ENCODE assay signal across 7 cellular contexts in the genomic region with DNA sequence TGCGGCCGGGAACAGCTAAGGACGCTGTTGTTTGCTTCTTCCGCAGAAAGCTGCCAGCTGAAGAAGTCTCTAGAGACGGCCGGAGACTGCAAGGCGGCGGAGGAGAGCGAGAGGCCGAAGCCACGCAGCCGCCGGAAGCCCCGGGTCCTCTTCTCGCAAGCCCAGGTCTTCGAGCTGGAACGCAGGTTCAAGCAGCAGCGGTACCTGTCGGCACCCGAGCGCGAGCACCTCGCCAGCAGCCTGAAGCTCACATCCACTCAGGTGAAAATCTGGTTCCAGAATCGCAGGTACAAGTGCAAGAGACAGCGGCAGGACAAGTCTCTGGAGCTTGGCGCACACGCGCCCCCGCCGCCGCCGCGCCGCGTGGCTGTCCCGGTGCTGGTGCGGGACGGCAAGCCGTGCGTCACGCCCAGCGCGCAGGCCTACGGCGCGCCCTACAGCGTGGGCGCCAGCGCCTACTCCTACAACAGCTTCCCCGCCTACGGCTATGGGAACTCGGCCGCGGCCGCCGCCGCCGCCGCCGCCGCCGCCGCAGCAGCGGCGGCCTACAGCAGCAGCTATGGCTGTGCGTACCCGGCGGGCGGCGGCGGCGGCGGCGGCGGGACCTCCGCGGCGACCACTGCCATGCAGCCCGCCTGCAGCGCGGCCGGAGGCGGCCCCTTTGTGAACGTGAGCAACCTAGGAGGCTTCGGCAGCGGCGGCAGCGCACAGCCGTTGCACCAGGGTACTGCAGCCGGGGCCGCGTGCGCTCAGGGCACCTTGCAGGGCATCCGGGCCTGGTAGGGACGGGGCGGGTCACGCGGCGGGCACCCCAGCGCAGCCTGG. TPM values are rescaled to one million over a fixed set of nuclear protein-coding genes. Genes with fewer than 3 reads are reported as not detected.
DNase-seq lines count a peak whose midpoint lies in the region; ATAC-seq lines count a peak whose summit lies in the region.

No MANE protein-coding gene starts in this region.

- peak overlapping the region; percentile 21 for H3K4me3 Mint-ChIP-seq in T-helper 1 cell treated with Interleukin-12 subunit alpha and Interleukin-12 subunit beta and Interleukin-4 antibody, amounts not matched to agents 30 μg/mL and 1 μg/mL, for 36 hours
- peak overlapping the region; percentile 50 for H3K4me3 Mint-ChIP-seq in stimulated activated effector memory CD8-positive, alpha-beta T cell treated with anti-CD3 and anti-CD28 coated beads, Interleukin-12 subunit alpha, Interleukin-12 subunit beta, amount 100 ng/mL, for 72 hours

- H3K27ac Mint-ChIP-seq in T-helper 1 cell treated with Interleukin-12 subunit alpha and Interleukin-12 subunit beta and Interleukin-4 antibody, amounts not matched to agents 30 μg/mL and 1 μg/mL, for 36 hours = no peak overlapping the region
- no peak overlapping the region for H3K27ac Mint-ChIP-seq in stimulated activated effector memory CD8-positive, alpha-beta T cell treated with anti-CD3 and anti-CD28 coated beads, Interleukin-12 subunit alpha, Interleukin-12 subunit beta, amount 100 ng/mL, for 72 hours

- intact Hi-C loops in right cardiac atrium (cut with DNase I) = no loop called here

- no peak overlapping the region for H3K27ac ChIP-seq in right cardiac atrium (ENCODE audit: low read length)

- H3K36me3 ChIP-seq in H7 (replicated peaks; ENCODE audit: control insufficient read depth, insufficient read depth, low read length) = no peaks in the 10 kb centered on the region

- ATAC-seq in right cardiac atrium (peak in 1 of 2 donors; percentile 41), GM18517 (IDR thresholded peaks at IDR 0.05; ENCODE audit: unreplicated experiment) (no peak)
- ATAC-seq in stimulated activated effector memory CD8-positive, alpha-beta T cell treated with anti-CD3 and anti-CD28 coated beads, Interleukin-12 subunit alpha, Interleukin-12 subunit beta, amount 100 ng/mL, for 72 hours = peak; percentile 29

- H3K27me3 ChIP-seq in H7 (ENCODE audit: control insufficient read depth, insufficient read depth, low read length) = peaks cover 100% of the 10 kb centered on the region
- H3K27me3 ChIP-seq in right cardiac atrium (ENCODE audit: control insufficient read depth, insufficient read depth) = no peaks in the 10 kb centered on the region

- H3K4me3 ChIP-seq in H7 (ENCODE audit: insufficient read depth, low read depth, low read length) = no peak overlapping the region
- H3K4me3 ChIP-seq in right cardiac atrium (ENCODE audit: low read length) = peak overlapping the region; percentile 37

- H3K36me3 Mint-ChIP-seq in T-helper 1 cell treated with Interleukin-12 subunit alpha and Interleukin-12 subunit beta and Interleukin-4 antibody, amounts not matched to agents 30 μg/mL and 1 μg/mL, for 36 hours (ENCODE audit: low read depth) = peaks cover 7% of the 10 kb centered on the region
- peaks cover 12% of the 10 kb centered on the region for H3K36me3 Mint-ChIP-seq in stimulated activated effector memory CD8-positive, alpha-beta T cell treated with anti-CD3 and anti-CD28 coated beads, Interleukin-12 subunit alpha, Interleukin-12 subunit beta, amount 100 ng/mL, for 72 hours

- peaks cover 94% of the 10 kb centered on the region for H3K27me3 Mint-ChIP-seq in T-helper 1 cell treated with Interleukin-12 subunit alpha and Interleukin-12 subunit beta and Interleukin-4 antibody, amounts not matched to agents 30 μg/mL and 1 μg/mL, for 36 hours (ENCODE audit: low read depth)

- peaks cover 3% of the 10 kb centered on the region for H3K9me3 Mint-ChIP-seq in T-helper 1 cell treated with Interleukin-12 subunit alpha and Interleukin-12 subunit beta and Interleukin-4 antibody, amounts not matched to agents 30 μg/mL and 1 μg/mL, for 36 hours
- no peaks in the 10 kb centered on the region for H3K9me3 Mint-ChIP-seq in stimulated activated effector memory CD8-positive, alpha-beta T cell treated with anti-CD3 and anti-CD28 coated beads, Interleukin-12 subunit alpha, Interleukin-12 subunit beta, amount 100 ng/mL, for 72 hours

- H3K9me3 ChIP-seq in right cardiac atrium (ENCODE audit: control insufficient read depth, low read length) = no peaks in the 10 kb centered on the region

- peaks cover 14% of the 10 kb centered on the region for H3K4me1 Mint-ChIP-seq in T-helper 1 cell treated with Interleukin-12 subunit alpha and Interleukin-12 subunit beta and Interleukin-4 antibody, amounts not matched to agents 30 μg/mL and 1 μg/mL, for 36 hours (ENCODE audit: low read depth)
- H3K4me1 Mint-ChIP-seq in stimulated activated effector memory CD8-positive, alpha-beta T cell treated with anti-CD3 and anti-CD28 coated beads, Interleukin-12 subunit alpha, Interleukin-12 subunit beta, amount 100 ng/mL, for 72 hours = peaks cover 38% of the 10 kb centered on the region

- H3K4me1 ChIP-seq in right cardiac atrium (ENCODE audit: control insufficient read depth, insufficient read depth, low read length) = peaks cover 8% of the 10 kb centered on the region

- DNase-seq in H7 (peak; percentile 69), right cardiac atrium (no peak), activated gamma-delta T cell (lab: John Stamatoyannopoulos, UW) (no peak), NCI-H128 (lab: John Stamatoyannopoulos, UW; ENCODE audit: unreplicated experiment) (no peak)
- DNase-seq in stimulated activated effector memory CD8-positive, alpha-beta T cell treated with anti-CD3 and anti-CD28 coated beads, Interleukin-12 subunit alpha, Interleukin-12 subunit beta, amount 100 ng/mL, for 72 hours (ENCODE audit: low spot score in 2 of 2) = no peak

- WGBS in right cardiac atrium = 1% methylated on average over 100 of the region's 100 CpGs

RNA-seq across cellular contexts. Expression of gene NKX2-3, which starts 2.4 kb away (rescaled TPM):
- total RNA-seq in H7 (2014; rRNA removed; shearing (Covaris generic)) = not detected in 2 replicates
- not detected for total RNA-seq in right cardiac atrium
- not detected for polyA plus RNA-seq in right cardiac atrium
